10 cellular contexts compared by ENCODE assay signal in the genomic region with DNA sequence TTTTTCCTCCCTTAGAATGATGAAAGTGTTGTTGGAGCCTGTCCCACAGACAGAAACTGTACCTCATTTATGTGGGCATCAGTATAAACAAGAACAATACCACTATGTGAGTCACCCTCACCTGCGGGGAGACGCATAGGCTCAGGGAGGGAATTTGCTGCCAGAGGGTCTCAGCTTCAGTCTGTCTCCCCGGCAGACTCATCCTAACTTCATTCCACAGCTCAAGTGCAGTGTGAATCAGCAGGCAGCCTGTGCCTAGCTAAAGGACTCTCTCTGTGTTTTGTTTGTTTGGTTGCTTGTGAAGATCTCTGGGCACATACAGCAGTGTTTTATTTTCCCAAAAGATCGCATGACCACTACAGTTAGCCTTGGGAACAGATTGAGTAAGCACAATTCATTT.
DNase-seq lines count a peak whose midpoint lies in the region; ATAC-seq, FAIRE-seq and TF ChIP-seq lines count a peak whose summit lies in the region.
"Had no signal": no experiment of that assay in that cellular context is flagged by ENCODE, and none has a peak within 500 bp of the region (broad histone marks: within the 10 kb centered on the region; RNA-seq: fewer than 3 reads in every experiment).

No MANE protein-coding gene starts in this region.

- 69 to 72% methylated on average over 4 of the region's 4 CpGs for WGBS in heart right ventricle, 2 donors

- FAIRE-seq in urothelium cell line (lab: Jason Lieb, UNC) = peak; percentile 97

- peak overlapping the region; percentile 88 for H3K27ac ChIP-seq in cardiac muscle cell
- peak overlapping the region in 4 of 10 donors; percentile 6 to 83 (median 32) for H3K27ac ChIP-seq in heart right ventricle
- H3K27ac ChIP-seq: BLaER1 treated with 17β-estradiol and CSF1 and Interleukin-3, amounts not matched to agents 10 nM and 100 nM had no signal

- H3K4me1 ChIP-seq in cardiac muscle cell (ENCODE audit: low read depth) = peaks cover 63% of the 10 kb centered on the region
- peaks cover 0 to 76% (median 55%) of the 10 kb centered on the region in 9 donors for H3K4me1 ChIP-seq in heart right ventricle

- H3K4me3 Mint-ChIP-seq in activated T-helper 1 cell treated with anti-CD3 and anti-CD28 coated beads, Interleukin-12 subunit alpha, Interleukin-12 subunit beta, Interleukin-2, Interleukin-4 antibody, amounts not matched to agents 30 ng/mL and 10 ng/mL and 1 ng/mL, durations not matched to agents 14 hours and 24 hours and 36 hours = peak overlapping the region; percentile 54
- H3K4me3 Mint-ChIP-seq: nephron had no signal

- no peak for DNase-seq in cardiac muscle cell (ENCODE audit: low read depth in 1 of 2, low spot score in 1 of 2)
- DNase-seq in heart right ventricle = no peak
- DNase-seq in activated T-helper 1 cell treated with anti-CD3 and anti-CD28 coated beads, Interleukin-12 subunit alpha, Interleukin-12 subunit beta, Interleukin-2, Interleukin-4 antibody, amounts not matched to agents 30 ng/mL and 10 ng/mL and 1 ng/mL, durations not matched to agents 14 hours and 24 hours and 36 hours (ENCODE audit: low spot score) = no peak
- peak; percentile 25 for DNase-seq in iris pigment epithelial cell (ENCODE audit: low read depth)
- DNase-seq in urothelium cell line (ENCODE audit: low spot score) = peak; percentile 85
- DNase-seq in CD1c-positive myeloid dendritic cell (ENCODE audit: extremely low spot score) = no peak

- H3K36me3 Mint-ChIP-seq in activated T-helper 1 cell treated with anti-CD3 and anti-CD28 coated beads, Interleukin-12 subunit alpha, Interleukin-12 subunit beta, Interleukin-2, Interleukin-4 antibody, amounts not matched to agents 30 ng/mL and 10 ng/mL and 1 ng/mL, durations not matched to agents 14 hours and 24 hours and 36 hours (ENCODE audit: low read depth) = peaks cover 36% of the 10 kb centered on the region

- H3K4me1 Mint-ChIP-seq in activated T-helper 1 cell treated with anti-CD3 and anti-CD28 coated beads, Interleukin-12 subunit alpha, Interleukin-12 subunit beta, Interleukin-2, Interleukin-4 antibody, amounts not matched to agents 30 ng/mL and 10 ng/mL and 1 ng/mL, durations not matched to agents 14 hours and 24 hours and 36 hours (ENCODE audit: low read depth) = peaks cover 20% of the 10 kb centered on the region

- TF ChIP-seq CTCF in cardiac muscle cell (IDR thresholded peaks at IDR 0.05; ENCODE audit: low read depth, low read length) (no peak), heart right ventricle (IDR thresholded peaks at IDR 0.05) (no peak)

- intact Hi-C loops in heart right ventricle (cut with DNase I) = loop anchor here in 1 of 10 donors (10.0 kb wide), 1 partner anchor 56 kb away; no protein-coding TSS in a partner anchor
- intact Hi-C loops in activated T-helper 1 cell treated with anti-CD3 and anti-CD28 coated beads, Interleukin-12 subunit alpha, Interleukin-12 subunit beta, Interleukin-2, Interleukin-4 antibody, amounts not matched to agents 30 ng/mL and 10 ng/mL and 1 ng/mL, durations not matched to agents 14 hours and 24 hours and 36 hours (cut with micrococcal nuclease) = loop anchor here (2.0 kb wide), 1 partner anchor 32 kb away; no protein-coding TSS in a partner anchor

- H3K27me3 ChIP-seq in cardiac muscle cell = no peaks in the 10 kb centered on the region
- no peaks in the 10 kb centered on the region for H3K27me3 ChIP-seq in heart right ventricle
- H3K27me3 ChIP-seq: BLaER1 treated with 17β-estradiol and CSF1 and Interleukin-3, amounts not matched to agents 10 nM and 100 nM had no signal

- H3K9me3 ChIP-seq in cardiac muscle cell (ENCODE audit: low read depth) (no peaks in the 10 kb centered on the region), heart right ventricle (no peaks in the 10 kb centered on the region)

- H3K36me3 ChIP-seq in cardiac muscle cell (no peaks in the 10 kb centered on the region), heart right ventricle (no peaks in the 10 kb centered on the region)

- peak overlapping the region; percentile 83 for H3K27ac Mint-ChIP-seq in activated T-helper 1 cell treated with anti-CD3 and anti-CD28 coated beads, Interleukin-12 subunit alpha, Interleukin-12 subunit beta, Interleukin-2, Interleukin-4 antibody, amounts not matched to agents 30 ng/mL and 10 ng/mL and 1 ng/mL, durations not matched to agents 14 hours and 24 hours and 36 hours
- H3K27ac Mint-ChIP-seq: nephron had no signal

- H3K4me3 ChIP-seq in cardiac muscle cell (no peak overlapping the region), heart right ventricle (no peak overlapping the region)
- H3K4me3 ChIP-seq: BLaER1 treated with 17β-estradiol and CSF1 and Interleukin-3, amounts not matched to agents 10 nM and 100 nM had no signal

- H3K9me3 Mint-ChIP-seq in activated T-helper 1 cell treated with anti-CD3 and anti-CD28 coated beads, Interleukin-12 subunit alpha, Interleukin-12 subunit beta, Interleukin-2, Interleukin-4 antibody, amounts not matched to agents 30 ng/mL and 10 ng/mL and 1 ng/mL, durations not matched to agents 14 hours and 24 hours and 36 hours = peaks cover 15% of the 10 kb centered on the region

- H3K27me3 Mint-ChIP-seq in activated T-helper 1 cell treated with anti-CD3 and anti-CD28 coated beads, Interleukin-12 subunit alpha, Interleukin-12 subunit beta, Interleukin-2, Interleukin-4 antibody, amounts not matched to agents 30 ng/mL and 10 ng/mL and 1 ng/mL, durations not matched to agents 14 hours and 24 hours and 36 hours (ENCODE audit: insufficient read depth) = no peaks in the 10 kb centered on the region

- ATAC-seq in heart right ventricle (no peak), GM18867 (IDR thresholded peaks at IDR 0.05; ENCODE audit: unreplicated experiment) (no peak), HG03039 (IDR thresholded peaks at IDR 0.05; ENCODE audit: unreplicated experiment) (no peak)

Comparison
In these comparisons a context has a peak if more than half of its experiments do, and no peak if none do; other contexts are left out.
1. DNase-seq: peak in iris pigment epithelial cell (single experiment) and urothelium cell line (single experiment); none in cardiac muscle cell (0 of 2), heart right ventricle (0 of 2), activated T-helper 1 cell treated with anti-CD3 and anti-CD28 coated beads, Interleukin-12 subunit alpha, Interleukin-12 subunit beta, Interleukin-2, Interleukin-4 antibody, amounts not matched to agents 30 ng/mL and 10 ng/mL and 1 ng/mL, durations not matched to agents 14 hours and 24 hours and 36 hours (single experiment) and CD1c-positive myeloid dendritic cell (single experiment).